In the genomic region with DNA sequence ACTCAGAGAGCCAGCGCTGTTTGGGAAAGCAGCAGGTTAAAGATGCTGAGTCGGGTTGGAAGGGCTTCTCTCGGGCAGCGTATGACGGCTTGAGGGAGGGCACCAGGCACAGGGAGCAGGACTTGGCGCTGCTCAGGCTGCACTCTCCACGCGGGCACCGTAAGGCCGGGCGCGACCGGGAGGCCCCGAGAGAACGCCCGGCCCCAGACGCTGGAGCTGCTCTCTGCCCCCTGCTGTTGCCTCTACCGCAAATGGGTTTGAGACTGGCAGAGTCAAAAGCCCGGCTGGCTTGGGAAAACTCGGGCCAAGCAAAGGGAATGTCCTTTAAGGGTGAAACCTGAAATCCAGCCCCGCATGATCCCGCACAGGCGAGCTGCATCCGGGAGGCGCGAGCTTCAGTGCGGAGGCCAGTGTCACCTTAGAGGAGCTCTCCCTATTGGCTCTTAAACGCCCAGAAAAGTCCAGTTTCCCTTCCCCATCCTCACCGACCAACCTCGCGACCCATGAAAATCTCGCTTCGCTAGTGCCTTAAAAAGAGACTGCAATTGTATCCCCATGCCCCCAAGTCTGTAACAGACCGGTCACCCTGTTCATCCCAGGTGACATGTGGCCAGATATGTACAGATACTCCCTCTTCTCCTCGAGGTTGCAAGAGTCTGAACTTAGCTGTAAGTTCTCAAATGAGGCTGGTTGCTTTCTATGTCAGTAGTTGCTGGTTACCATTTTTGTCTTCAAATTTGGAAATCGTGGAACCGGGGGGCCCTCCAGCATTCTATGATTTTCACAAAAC, we compare ENCODE assay signal across 1 cellular context.
A peak's percentile ranks its signal among the peaks of the same experiment; 100 is the strongest.
TF ChIP-seq lines count a peak whose summit lies in the region.

No MANE protein-coding gene starts in this region.

TF ChIP-seq in GM12878, 131 proteins besides CTCF, POLR2A, EP300 and RAD21 (continued from another document):
- TF ChIP-seq, protein P1, sequence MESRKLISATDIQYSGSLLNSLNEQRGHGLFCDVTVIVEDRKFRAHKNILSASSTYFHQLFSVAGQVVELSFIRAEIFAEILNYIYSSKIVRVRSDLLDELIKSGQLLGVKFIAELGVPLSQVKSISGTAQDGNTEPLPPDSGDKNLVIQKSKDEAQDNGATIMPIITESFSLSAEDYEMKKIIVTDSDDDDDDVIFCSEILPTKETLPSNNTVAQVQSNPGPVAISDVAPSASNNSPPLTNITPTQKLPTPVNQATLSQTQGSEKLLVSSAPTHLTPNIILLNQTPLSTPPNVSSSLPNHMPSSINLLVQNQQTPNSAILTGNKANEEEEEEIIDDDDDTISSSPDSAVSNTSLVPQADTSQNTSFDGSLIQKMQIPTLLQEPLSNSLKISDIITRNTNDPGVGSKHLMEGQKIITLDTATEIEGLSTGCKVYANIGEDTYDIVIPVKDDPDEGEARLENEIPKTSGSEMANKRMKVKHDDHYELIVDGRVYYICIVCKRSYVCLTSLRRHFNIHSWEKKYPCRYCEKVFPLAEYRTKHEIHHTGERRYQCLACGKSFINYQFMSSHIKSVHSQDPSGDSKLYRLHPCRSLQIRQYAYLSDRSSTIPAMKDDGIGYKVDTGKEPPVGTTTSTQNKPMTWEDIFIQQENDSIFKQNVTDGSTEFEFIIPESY (IDR thresholded peaks at IDR 0.05), result 0 out of 2 replicates have a peak, but pooled peaks have one; percentile 7
- TF ChIP-seq IKZF2 (IDR thresholded peaks at IDR 0.05), result peak; percentile 22 to 36; a peak in 2 of 4 replicates
- TF ChIP-seq, protein P2, sequence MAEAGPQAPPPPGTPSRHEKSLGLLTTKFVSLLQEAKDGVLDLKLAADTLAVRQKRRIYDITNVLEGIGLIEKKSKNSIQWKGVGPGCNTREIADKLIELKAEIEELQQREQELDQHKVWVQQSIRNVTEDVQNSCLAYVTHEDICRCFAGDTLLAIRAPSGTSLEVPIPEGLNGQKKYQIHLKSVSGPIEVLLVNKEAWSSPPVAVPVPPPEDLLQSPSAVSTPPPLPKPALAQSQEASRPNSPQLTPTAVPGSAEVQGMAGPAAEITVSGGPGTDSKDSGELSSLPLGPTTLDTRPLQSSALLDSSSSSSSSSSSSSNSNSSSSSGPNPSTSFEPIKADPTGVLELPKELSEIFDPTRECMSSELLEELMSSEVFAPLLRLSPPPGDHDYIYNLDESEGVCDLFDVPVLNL (IDR thresholded peaks at IDR 0.05; ENCODE audit: low read depth, low read length), result no peak
- peak; percentile 53 for TF ChIP-seq IKZF1 (conservative IDR thresholded peaks at IDR 0.05)
- peak; percentile 47; the same call in 1 of the 2 replicates for TF ChIP-seq NR2F1 (conservative IDR thresholded peaks at IDR 0.05)
